Comparison of ENCODE assay signal across 11 cellular contexts in genomic region chr10:119494224-119495060, GRCh38. TPM values are rescaled to one million over a fixed set of nuclear protein-coding genes. Genes with fewer than 3 reads are reported as not detected.
DNase-seq lines count a peak whose midpoint lies in the region; ATAC-seq and TF ChIP-seq lines count a peak whose summit lies in the region.
"Had no signal": no experiment of that assay in that cellular context is flagged by ENCODE, and none has a peak within 500 bp of the region (broad histone marks: within the 10 kb centered on the region; RNA-seq: fewer than 3 reads in every experiment).

No MANE protein-coding gene starts in this region.

- H3K9me3 ChIP-seq in effector memory CD4-positive, alpha-beta T cell (ENCODE audit: control insufficient read depth, low read length), result no peaks in the 10 kb centered on the region
- no peaks in the 10 kb centered on the region for H3K9me3 ChIP-seq in sigmoid colon

- DNase-seq in DMS53 treated with DMSO at 0.1 percent for 48 hours (lab: John Stamatoyannopoulos, UW; ENCODE audit: unreplicated experiment) (peak; percentile 22), LNCaP clone FGC (ENCODE audit: low read depth) (peak; percentile 48), sigmoid colon (peak; percentile 74), medulla oblongata (ENCODE audit: extremely low spot score) (no peak), ureter (ENCODE audit: low spot score) (no peak)
- no peak for DNase-seq in effector memory CD4-positive, alpha-beta T cell
- DNase-seq: activated T-cell treated with anti-CD3 and anti-CD28 coated beads, Interleukin-2, amount 50 U/mL, for 48 hours; NCI-H446; SW 1271 had no signal

- intact Hi-C loops in sigmoid colon (cut with DNase I), result no loop called here

- peaks cover 31% of the 10 kb centered on the region for H3K4me1 ChIP-seq in effector memory CD4-positive, alpha-beta T cell (ENCODE audit: control insufficient read depth, insufficient read depth, low read length, poor library complexity, severe bottlenecking)
- peaks cover 0 to 27% (median 24%) of the 10 kb centered on the region in 4 donors for H3K4me1 ChIP-seq in sigmoid colon
- H3K4me1 ChIP-seq: parathyroid adenoma had no signal

- WGBS in sigmoid colon, 2 donors, result 64 to 66% methylated on average over 6 of the region's 6 CpGs

- peak in 1 of 4 donors; percentile 18 for TF ChIP-seq EP300 in sigmoid colon (IDR thresholded peaks at IDR 0.05)

- TF ChIP-seq CTCF in LNCaP clone FGC (IDR thresholded peaks at IDR 0.05; ENCODE audit: control insufficient read depth, extremely low read depth, insufficient read depth), result no peak
- TF ChIP-seq CTCF in sigmoid colon (IDR thresholded peaks at IDR 0.05), result no peak

- no peaks in the 10 kb centered on the region for H3K27me3 ChIP-seq in effector memory CD4-positive, alpha-beta T cell (replicated peaks; ENCODE audit: control insufficient read depth, insufficient read depth, low read length, poor library complexity, severe bottlenecking)
- no peaks in the 10 kb centered on the region for H3K27me3 ChIP-seq in sigmoid colon

- no peak for ATAC-seq in GM21786 (IDR thresholded peaks at IDR 0.05; ENCODE audit: unreplicated experiment)

- H3K27ac ChIP-seq in effector memory CD4-positive, alpha-beta T cell (ENCODE audit: insufficient read depth, low read length, poor library complexity, severe bottlenecking), result peak overlapping the region; percentile 14
- peak overlapping the region; percentile 3 to 59 (median 54) for H3K27ac ChIP-seq in sigmoid colon
- H3K27ac ChIP-seq: parathyroid adenoma had no signal

- no peaks in the 10 kb centered on the region for H3K36me3 ChIP-seq in effector memory CD4-positive, alpha-beta T cell (ENCODE audit: control insufficient read depth, insufficient read depth, low read length)
- peaks cover 0 to 16% (median 0%) of the 10 kb centered on the region in 4 donors for H3K36me3 ChIP-seq in sigmoid colon

- H3K4me3 ChIP-seq in LNCaP clone FGC (ENCODE audit: low read depth, low read length), result no peak overlapping the region
- no peak overlapping the region for H3K4me3 ChIP-seq in effector memory CD4-positive, alpha-beta T cell (ENCODE audit: insufficient read depth, low read depth, low read length, poor library complexity, severe bottlenecking)
- no peak overlapping the region for H3K4me3 ChIP-seq in sigmoid colon

- no peak for TF ChIP-seq POLR2A in sigmoid colon (IDR thresholded peaks at IDR 0.05)

RNA-seq across cellular contexts. Expression of gene RGS10, which starts 48.1 kb away (rescaled TPM):
- total RNA-seq in sigmoid colon (100 to 1,000 TPM; 125 to 192 (median 167) TPM), ureter (24.1 TPM)
- polyA plus RNA-seq in sigmoid colon, result 100 to 1,000 TPM in 1 of 3 donors, 10 to 100 TPM in 2; 54.1 to 106 (median 64.3) TPM

Comparison
In these comparisons a context has a peak if more than half of its experiments do, and no peak if none do; other contexts are left out.
1. DNase-seq: peak in DMS53 treated with DMSO at 0.1 percent for 48 hours (single experiment), LNCaP clone FGC (single experiment) and sigmoid colon (single experiment); none in effector memory CD4-positive, alpha-beta T cell (0 of 3), medulla oblongata (single experiment) and ureter (single experiment).